27 cellular contexts compared by ENCODE assay signal in the genomic region with DNA sequence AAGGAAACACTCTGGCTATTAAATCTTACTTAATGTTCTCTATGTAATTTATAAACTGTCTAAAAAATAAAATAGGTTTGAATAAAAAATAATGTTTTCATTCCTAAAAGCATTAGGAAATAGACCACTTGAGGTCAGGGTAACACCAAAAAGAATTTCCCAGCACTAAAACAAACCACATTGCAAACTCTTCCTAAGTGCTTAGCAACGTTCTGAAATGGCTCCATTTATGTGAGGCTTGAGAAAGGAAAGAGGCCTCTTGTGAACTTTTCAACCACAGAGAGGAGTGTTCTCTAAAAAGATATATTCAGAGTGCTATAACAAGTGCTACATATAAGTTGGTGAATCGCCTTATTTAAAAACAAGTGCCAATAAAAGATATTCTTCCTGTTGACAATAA. TPM values are rescaled to one million over a fixed set of nuclear protein-coding genes. Genes with fewer than 3 reads are reported as not detected.
DNase-seq lines count a peak whose midpoint lies in the region; TF ChIP-seq lines count a peak whose summit lies in the region.
"Had no signal": no experiment of that assay in that cellular context is flagged by ENCODE, and none has a peak within 500 bp of the region (broad histone marks: within the 10 kb centered on the region; RNA-seq: fewer than 3 reads in every experiment).

No MANE protein-coding gene starts in this region.

- no peak; the same call in 1 of the 2 replicates for TF ChIP-seq CTCF in A673 (conservative IDR thresholded peaks at IDR 0.05; ENCODE audit: low read depth, low read length)

- H3K4me3 ChIP-seq in A673 (ENCODE audit: low read depth, low read length, poor library complexity, severe bottlenecking), result no peak overlapping the region
- H3K4me3 ChIP-seq: BLaER1, GM23338, right atrium auricular region, suprapubic skin, vagina had no signal

- H3K27ac ChIP-seq in A673 (ENCODE audit: low read depth, low read length, poor library complexity, severe bottlenecking), result no peak overlapping the region
- H3K27ac ChIP-seq: BLaER1, right atrium auricular region, suprapubic skin, vagina had no signal

- H3K4me1 ChIP-seq in A673 (ENCODE audit: insufficient read depth, low read length, poor library complexity, severe bottlenecking), result peaks cover 21% of the 10 kb centered on the region
- H3K4me1 ChIP-seq: BLaER1, right atrium auricular region, suprapubic skin, vagina had no signal

- CTCF ChIA-PET in A673 (lab: Charles Lee), result no interaction called here

- no peak overlapping the region for H3K4me3 Mint-ChIP-seq in activated CD4-positive, alpha-beta T cell treated with anti-CD3 and anti-CD28 coated beads, Interleukin-2, amount 10 ng/mL, durations not matched to agents 24 days and 14 days
- H3K4me3 Mint-ChIP-seq: activated naive CD8-positive, alpha-beta T cell treated with anti-CD3 and anti-CD28 coated beads, Interleukin-2, amount 50 U/mL, for 24 hours; GM23338; T-cell had no signal

- H3K36me3 Mint-ChIP-seq in activated CD4-positive, alpha-beta T cell treated with anti-CD3 and anti-CD28 coated beads, Interleukin-2, amount 10 ng/mL, durations not matched to agents 24 days and 14 days (ENCODE audit: low read depth), result no peaks in the 10 kb centered on the region
- H3K36me3 Mint-ChIP-seq: T-cell had no signal

- BruUV-seq in A673 (replicated peaks; lab: Mats Ljungman, UMichigan), result no TSS peak

- intact Hi-C loops in A673 (cut with micrococcal nuclease; ENCODE audit: unreplicated experiment), result no loop called here
- intact Hi-C loops in activated CD4-positive, alpha-beta T cell treated with anti-CD3 and anti-CD28 coated beads, Interleukin-2, amount 10 ng/mL, durations not matched to agents 24 days and 14 days (cut with micrococcal nuclease), result no loop called here

- H3K27me3 Mint-ChIP-seq in activated CD4-positive, alpha-beta T cell treated with anti-CD3 and anti-CD28 coated beads, Interleukin-2, amount 10 ng/mL, durations not matched to agents 24 days and 14 days, result no peaks in the 10 kb centered on the region
- H3K27me3 Mint-ChIP-seq: activated naive CD8-positive, alpha-beta T cell treated with anti-CD3 and anti-CD28 coated beads, Interleukin-2, amount 50 U/mL, for 24 hours; T-cell had no signal

- POLR2A ChIA-PET in A673 (lab: Charles Lee; ENCODE audit: low non-redundant PET), result no interaction called here

- no peaks in the 10 kb centered on the region for H3K4me1 Mint-ChIP-seq in activated CD4-positive, alpha-beta T cell treated with anti-CD3 and anti-CD28 coated beads, Interleukin-2, amount 10 ng/mL, durations not matched to agents 24 days and 14 days
- H3K4me1 Mint-ChIP-seq: activated naive CD8-positive, alpha-beta T cell treated with anti-CD3 and anti-CD28 coated beads, Interleukin-2, amount 50 U/mL, for 24 hours; T-cell had no signal

- peak; percentile 34 for DNase-seq in A673 (ENCODE audit: low spot score)
- DNase-seq in NCI-H187 treated with DMSO at 0.1 percent for 48 hours (lab: John Stamatoyannopoulos, UW), result peak; percentile 10
- DNase-seq in dedifferentiated amniotic fluid mesenchymal stem cell (ENCODE audit: extremely low spot score), result peak; percentile 33
- DNase-seq in left kidney (ENCODE audit: low read depth, low spot score), result peak; percentile 21
- DNase-seq in stimulated activated CD4-positive, alpha-beta T cell treated with anti-CD3 and anti-CD28 coated beads, Interleukin-4, amount 100 ng/mL, for 4 hours, result no peak
- DNase-seq in AG08395 (ENCODE audit: low spot score), result no peak
- DNase-seq in activated CD4-positive, alpha-beta T cell treated with anti-CD3 and anti-CD28 coated beads, Interleukin-2, amount 10 ng/mL, durations not matched to agents 24 days and 14 days, result no peak
- no peak for DNase-seq in DMS114 treated with DMSO at 0.1 percent for 48 hours (lab: John Stamatoyannopoulos, UW; ENCODE audit: unreplicated experiment)
- DNase-seq: activated CD4-positive, alpha-beta T cell treated with anti-CD3 and anti-CD28 coated beads for 48 hours; activated effector memory CD4-positive, alpha-beta T cell treated with Interleukin-2 at 50 U/mL for 16 hours; activated naive CD8-positive, alpha-beta T cell treated with anti-CD3 and anti-CD28 coated beads, Interleukin-2, amount 50 U/mL, for 24 hours; head of caudate nucleus; IMR-90; MM.1S; NCI-H1436 treated with DMSO at 0.1 percent for 48 hours; NCI-H2227 treated with DMSO at 0.1 percent for 48 hours; NCI-H774; occipital lobe; SHP77; stimulated activated CD4-positive, alpha-beta T cell treated with anti-CD3 and anti-CD28 coated beads, Interleukin-15, amount 100 ng/mL, for 24 hours; T-cell had no signal

- H3K27me3 ChIP-seq in A673 (replicated peaks; ENCODE audit: insufficient read depth, low read depth, low read length, poor library complexity), result no peaks in the 10 kb centered on the region
- H3K27me3 ChIP-seq: BLaER1, right atrium auricular region, suprapubic skin, vagina had no signal

- no peaks in the 10 kb centered on the region for H3K9me3 Mint-ChIP-seq in activated CD4-positive, alpha-beta T cell treated with anti-CD3 and anti-CD28 coated beads, Interleukin-2, amount 10 ng/mL, durations not matched to agents 24 days and 14 days
- H3K9me3 Mint-ChIP-seq: GM23338 had no signal

- no peaks in the 10 kb centered on the region for H3K9me3 ChIP-seq in A673 (ENCODE audit: low read depth, low read length, poor library complexity, severe bottlenecking)
- H3K9me3 ChIP-seq: BLaER1, right atrium auricular region, suprapubic skin, vagina had no signal

- no peak overlapping the region for H3K27ac Mint-ChIP-seq in activated CD4-positive, alpha-beta T cell treated with anti-CD3 and anti-CD28 coated beads, Interleukin-2, amount 10 ng/mL, durations not matched to agents 24 days and 14 days
- H3K27ac Mint-ChIP-seq: activated naive CD8-positive, alpha-beta T cell treated with anti-CD3 and anti-CD28 coated beads, Interleukin-2, amount 50 U/mL, for 24 hours; GM23338; T-cell had no signal

- no peaks in the 10 kb centered on the region for H3K36me3 ChIP-seq in A673 (ENCODE audit: insufficient read depth, low read length, poor library complexity, severe bottlenecking)
- H3K36me3 ChIP-seq: BLaER1, right atrium auricular region, suprapubic skin, vagina had no signal

RNA-seq across cellular contexts. Expression of gene ALX1, which starts 42.7 kb away (rescaled TPM):
- 10.0 and 11.0 TPM in 2 replicates for total RNA-seq in A673 (2021)
- total RNA-seq in activated CD4-positive, alpha-beta T cell treated with anti-CD3 and anti-CD28 coated beads, Interleukin-2, amount 10 ng/mL, durations not matched to agents 24 days and 14 days, result not detected in 2 replicates
- total RNA-seq: dermis microvascular lymphatic vessel endothelial cell, IMR-90, right atrium auricular region, T-cell had no signal

Comparison
In these comparisons a context has a peak if more than half of its experiments do, and no peak if none do; other contexts are left out.
1. DNase-seq: peak in A673 (single experiment), NCI-H187 treated with DMSO at 0.1 percent for 48 hours (single experiment), dedifferentiated amniotic fluid mesenchymal stem cell (single experiment) and left kidney (single experiment); none in stimulated activated CD4-positive, alpha-beta T cell treated with anti-CD3 and anti-CD28 coated beads, Interleukin-4, amount 100 ng/mL, for 4 hours (0 of 2), AG08395 (single experiment), activated CD4-positive, alpha-beta T cell treated with anti-CD3 and anti-CD28 coated beads, Interleukin-2, amount 10 ng/mL, durations not matched to agents 24 days and 14 days (single experiment) and DMS114 treated with DMSO at 0.1 percent for 48 hours (single experiment).
2. RNA of gene ALX1, which starts 42.7 kb away (total RNA-seq): 10.0 to 11.0 TPM in A673; not detected in activated CD4-positive, alpha-beta T cell treated with anti-CD3 and anti-CD28 coated beads, Interleukin-2, amount 10 ng/mL, durations not matched to agents 24 days and 14 days; every median in the first group is over 10 times any median in the second.